8 cellular contexts compared by ENCODE assay signal in genomic region chr15:77632760-77633133, GRCh38. TPM values are rescaled to one million over a fixed set of nuclear protein-coding genes. Genes with fewer than 3 reads are reported as not detected.
A peak's percentile ranks its signal among the peaks of the same experiment; 100 is the strongest.
DNase-seq lines count a peak whose midpoint lies in the region; ATAC-seq and TF ChIP-seq lines count a peak whose summit lies in the region.

TSS of gene LINGO1 (minus strand) at chr15:77632912. CDS start at chr15:77632315, 597 bp downstream.

- H3K27me3 Mint-ChIP-seq in naive thymus-derived CD4-positive, alpha-beta T cell: peaks cover 23 to 64% (median 41%) of the 10 kb centered on the region in 5 donors

- ATAC-seq in naive thymus-derived CD4-positive, alpha-beta T cell: no peak
- ATAC-seq in GM21786 (IDR thresholded peaks at IDR 0.05; ENCODE audit: unreplicated experiment): no peak

- no peaks in the 10 kb centered on the region for H3K9me3 Mint-ChIP-seq in naive thymus-derived CD4-positive, alpha-beta T cell

- CTCF ChIA-PET in naive thymus-derived CD4-positive, alpha-beta T cell (lab: Charles Lee): no interaction called here

- H3K4me1 ChIP-seq in naive thymus-derived CD4-positive, alpha-beta T cell (ENCODE audit: control insufficient read depth in 2 of 2, insufficient read depth in 2 of 2, low read length in 2 of 2): peaks cover 0 to 9% of the 10 kb centered on the region in 2 donors

- no peak for TF ChIP-seq CTCF in epithelial cell of esophagus (IDR thresholded peaks at IDR 0.05; ENCODE audit: insufficient read depth, low read depth, low read length, missing control alignments)

- H3K36me3 ChIP-seq in naive thymus-derived CD4-positive, alpha-beta T cell (ENCODE audit: control insufficient read depth in 2 of 3, insufficient read depth in 3 of 3, low read length in 3 of 3): no peaks in the 10 kb centered on the region

- H3K36me3 Mint-ChIP-seq in naive thymus-derived CD4-positive, alpha-beta T cell: peaks cover 0 to 1% (median 0%) of the 10 kb centered on the region in 5 donors

- peak within 1 kb of the TSS; percentile 20 to 84 (median 70) for H3K4me3 Mint-ChIP-seq in naive thymus-derived CD4-positive, alpha-beta T cell

- DNase-seq in CMK (ENCODE audit: low read depth) (peak; percentile 51), NCI-H69 (lab: John Stamatoyannopoulos, UW) (peak; percentile 42), epithelial cell of esophagus (ENCODE audit: low read depth) (peak; percentile 24), posterior vena cava (ENCODE audit: low spot score) (no peak), NCI-H1092 (lab: John Stamatoyannopoulos, UW) (no peak), KG1 (lab: John Stamatoyannopoulos, UW) (no peak)
- DNase-seq in naive thymus-derived CD4-positive, alpha-beta T cell: no peak

- peaks cover 6 to 20% (median 13%) of the 10 kb centered on the region in 7 donors for H3K4me1 Mint-ChIP-seq in naive thymus-derived CD4-positive, alpha-beta T cell

- H3K27ac ChIP-seq in naive thymus-derived CD4-positive, alpha-beta T cell (ENCODE audit: low read depth, low read length): no peak within 1 kb of the TSS

- H3K27ac Mint-ChIP-seq in naive thymus-derived CD4-positive, alpha-beta T cell: no peak within 1 kb of the TSS

- POLR2A ChIA-PET in naive thymus-derived CD4-positive, alpha-beta T cell (lab: Charles Lee): no interaction called here

- H3K27me3 ChIP-seq in naive thymus-derived CD4-positive, alpha-beta T cell (ENCODE audit: control insufficient read depth in 2 of 2, insufficient read depth in 2 of 2, low read length in 2 of 2): peaks cover 0 to 18% of the 10 kb centered on the region in 2 donors

- intact Hi-C loops in naive thymus-derived CD4-positive, alpha-beta T cell (cut with micrococcal nuclease): loop anchor here in 1 of 2 donors (5.0 kb wide), 1 partner anchor 245 kb away; no protein-coding TSS in a partner anchor
- intact Hi-C loops in posterior vena cava (cut with DNase I): loop anchor here (5.0 to 10.0 kb wide), 2 partner anchors 62 to 190 kb away; no protein-coding TSS in a partner anchor

- H3K4me3 ChIP-seq in epithelial cell of esophagus (ENCODE audit: low read length): peak within 1 kb of the TSS; percentile 29
- no peak within 1 kb of the TSS for H3K4me3 ChIP-seq in naive thymus-derived CD4-positive, alpha-beta T cell (ENCODE audit: low read length)

- no peaks in the 10 kb centered on the region for H3K9me3 ChIP-seq in naive thymus-derived CD4-positive, alpha-beta T cell (ENCODE audit: control insufficient read depth in 2 of 3, low read length in 3 of 3)

RNA-seq across cellular contexts. Expression of gene LINGO1, which starts in this region (rescaled TPM):
- total RNA-seq in naive thymus-derived CD4-positive, alpha-beta T cell: not detected
- polyA plus RNA-seq in naive thymus-derived CD4-positive, alpha-beta T cell: not detected
- 1 to 10 TPM; 1.9 to 2.2 TPM for total RNA-seq in posterior vena cava

Comparison
In these comparisons a context has a peak if more than half of its experiments do, and no peak if none do; other contexts are left out.
1. DNase-seq: peak in CMK (single experiment), NCI-H69 (single experiment) and epithelial cell of esophagus (single experiment); none in naive thymus-derived CD4-positive, alpha-beta T cell (0 of 9), posterior vena cava (single experiment), NCI-H1092 (single experiment) and KG1 (single experiment).